In the genomic region with DNA sequence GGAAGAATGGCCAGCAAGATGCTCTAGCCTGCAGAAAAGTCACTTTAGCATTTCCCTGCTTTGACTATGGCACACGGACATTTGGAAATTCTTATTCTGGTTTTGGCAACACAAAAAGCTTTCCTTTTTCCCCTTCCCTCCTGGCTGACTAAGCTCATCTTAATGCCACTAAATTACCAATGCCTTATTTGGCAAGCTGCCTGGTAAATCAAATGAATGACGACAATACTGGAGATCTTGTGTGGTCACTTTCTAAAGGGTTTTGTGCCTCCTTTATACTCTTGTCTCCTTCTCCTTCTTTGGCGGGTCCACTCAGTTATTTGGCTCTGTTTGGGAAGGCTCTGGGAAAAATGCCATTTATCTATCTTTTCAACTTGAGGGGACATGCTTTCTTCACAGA, we compare ENCODE assay signal across 13 cellular contexts. TPM values are rescaled to one million over a fixed set of nuclear protein-coding genes. Genes with fewer than 3 reads are reported as not detected.
A peak's percentile ranks its signal among the peaks of the same experiment; 100 is the strongest.
DNase-seq lines count a peak whose midpoint lies in the region; ATAC-seq and TF ChIP-seq lines count a peak whose summit lies in the region.
"Had no signal": no experiment of that assay in that cellular context is flagged by ENCODE, and none has a peak within 500 bp of the region (broad histone marks: within the 10 kb centered on the region; RNA-seq: fewer than 3 reads in every experiment).

No MANE protein-coding gene starts in this region.

- H3K4me1 Mint-ChIP-seq in stimulated activated naive B cell treated with anti-CD40 and anti-IgM and Interleukin-4, amounts not matched to agents 10 μg/mL and 1 μg/mL and 100 μg/mL, for 72 hours: no peaks in the 10 kb centered on the region
- H3K4me1 Mint-ChIP-seq in activated CD8-positive, alpha-beta T cell treated with anti-CD3 and anti-CD28 coated beads, Interleukin-2, amount 10 ng/mL, durations not matched to agents 7 days and 5 days (ENCODE audit: low read depth): no peaks in the 10 kb centered on the region
- H3K4me1 Mint-ChIP-seq: activated CD4-positive, alpha-beta T cell treated with anti-CD3 and anti-CD28 coated beads, Interleukin-2, amount 10 ng/mL, durations not matched to agents 7 days and 5 days; activated naive CD4-positive, alpha-beta T cell treated with anti-CD3 and anti-CD28 coated beads, Interleukin-2, amount 10 ng/mL, durations not matched to agents 7 days and 5 days; CD4-positive, CD25-positive, alpha-beta regulatory T cell had no signal

- POLR2A ChIA-PET in activated CD8-positive, alpha-beta T cell treated with anti-CD3 and anti-CD28 coated beads, Interleukin-2, amount 10 ng/mL, durations not matched to agents 7 days and 5 days (lab: Charles Lee): no interaction called here

- H3K27ac ChIP-seq in GM23248: no peak overlapping the region
- no peak overlapping the region for H3K27ac ChIP-seq in RWPE2 (ENCODE audit: poor library complexity, severe bottlenecking)
- H3K27ac ChIP-seq in effector memory CD4-positive, alpha-beta T cell (ENCODE audit: insufficient read depth, low read length, poor library complexity, severe bottlenecking): no peak overlapping the region

- H3K4me3 Mint-ChIP-seq in stimulated activated naive B cell treated with anti-CD40 and anti-IgM and Interleukin-4, amounts not matched to agents 10 μg/mL and 1 μg/mL and 100 μg/mL, for 72 hours: no peak overlapping the region
- H3K4me3 Mint-ChIP-seq in activated CD8-positive, alpha-beta T cell treated with anti-CD3 and anti-CD28 coated beads, Interleukin-2, amount 10 ng/mL, durations not matched to agents 7 days and 5 days: no peak overlapping the region
- H3K4me3 Mint-ChIP-seq: activated CD4-positive, alpha-beta T cell treated with anti-CD3 and anti-CD28 coated beads, Interleukin-2, amount 10 ng/mL, durations not matched to agents 7 days and 5 days; activated naive CD4-positive, alpha-beta T cell treated with anti-CD3 and anti-CD28 coated beads, Interleukin-2, amount 10 ng/mL, durations not matched to agents 7 days and 5 days; CD4-positive, CD25-positive, alpha-beta regulatory T cell had no signal

- H3K4me2 ChIP-seq in GM23248 (ENCODE audit: unreplicated experiment): no peak overlapping the region

- no peaks in the 10 kb centered on the region; the same call in 1 of the 2 replicates for H3K27me3 ChIP-seq in GM23248 (replicated peaks; ENCODE audit: insufficient read depth)
- H3K27me3 ChIP-seq in RWPE2 (ENCODE audit: insufficient read depth, poor library complexity, severe bottlenecking): peaks cover 15% of the 10 kb centered on the region
- no peaks in the 10 kb centered on the region for H3K27me3 ChIP-seq in effector memory CD4-positive, alpha-beta T cell (replicated peaks; ENCODE audit: control insufficient read depth, insufficient read depth, low read length, poor library complexity, severe bottlenecking)

- H3K4me1 ChIP-seq in GM23248 (ENCODE audit: insufficient read depth) (no peaks in the 10 kb centered on the region; the same call in 1 of the 2 replicates), RWPE2 (ENCODE audit: insufficient read depth, poor library complexity, severe bottlenecking) (no peaks in the 10 kb centered on the region)
- H3K4me1 ChIP-seq in effector memory CD4-positive, alpha-beta T cell (ENCODE audit: control insufficient read depth, insufficient read depth, low read length, poor library complexity, severe bottlenecking): no peaks in the 10 kb centered on the region

- no peaks in the 10 kb centered on the region for H3F3A ChIP-seq in GM23248 (ENCODE audit: insufficient read depth)

- WGBS in GM23248 (ENCODE audit: low coverage in 1 of 2, low lambda C conversion rate in 2 of 2, missing lambda C conversion rate in 2 of 2), 2 experiments: 18 to 22% methylated on average over 3 of the region's 3 CpGs

- no peak overlapping the region for H3K9ac ChIP-seq in GM23248

- H3K36me3 Mint-ChIP-seq in stimulated activated naive B cell treated with anti-CD40 and anti-IgM and Interleukin-4, amounts not matched to agents 10 μg/mL and 1 μg/mL and 100 μg/mL, for 72 hours: no peaks in the 10 kb centered on the region
- no peaks in the 10 kb centered on the region for H3K36me3 Mint-ChIP-seq in activated CD8-positive, alpha-beta T cell treated with anti-CD3 and anti-CD28 coated beads, Interleukin-2, amount 10 ng/mL, durations not matched to agents 7 days and 5 days (ENCODE audit: low read depth)
- H3K36me3 Mint-ChIP-seq: activated naive CD4-positive, alpha-beta T cell treated with anti-CD3 and anti-CD28 coated beads, Interleukin-2, amount 10 ng/mL, durations not matched to agents 7 days and 5 days; CD4-positive, CD25-positive, alpha-beta regulatory T cell had no signal

- CTCF ChIA-PET in activated CD8-positive, alpha-beta T cell treated with anti-CD3 and anti-CD28 coated beads, Interleukin-2, amount 10 ng/mL, durations not matched to agents 7 days and 5 days (lab: Charles Lee): no interaction called here

- ATAC-seq in RWPE2 (ENCODE audit: low read depth): peak; percentile 51
- no peak for ATAC-seq in stimulated activated naive B cell treated with anti-CD40 and anti-IgM and Interleukin-4, amounts not matched to agents 10 μg/mL and 1 μg/mL and 100 μg/mL, for 72 hours (replicated peaks)
- no peak for ATAC-seq in activated CD8-positive, alpha-beta T cell treated with anti-CD3 and anti-CD28 coated beads, Interleukin-2, amount 10 ng/mL, durations not matched to agents 7 days and 5 days

- no peaks in the 10 kb centered on the region for H3K9me2 ChIP-seq in GM23248 (ENCODE audit: insufficient read depth)

- in situ Hi-C loops in GM23248 (cut with MboI): no loop called here

- no peaks in the 10 kb centered on the region for H3K36me3 ChIP-seq in GM23248 (ENCODE audit: low read depth)
- H3K36me3 ChIP-seq in RWPE2 (ENCODE audit: low read depth): no peaks in the 10 kb centered on the region
- H3K36me3 ChIP-seq in effector memory CD4-positive, alpha-beta T cell (ENCODE audit: control insufficient read depth, insufficient read depth, low read length): no peaks in the 10 kb centered on the region

- H3K9me3 ChIP-seq in GM23248 (ENCODE audit: low read depth) (no peaks in the 10 kb centered on the region), RWPE2 (ENCODE audit: severe bottlenecking) (no peaks in the 10 kb centered on the region)
- no peaks in the 10 kb centered on the region for H3K9me3 ChIP-seq in effector memory CD4-positive, alpha-beta T cell (ENCODE audit: control insufficient read depth, low read length)

- H4K20me1 ChIP-seq in GM23248 (ENCODE audit: insufficient read depth): no peaks in the 10 kb centered on the region

- no peaks in the 10 kb centered on the region for H3K79me2 ChIP-seq in GM23248 (ENCODE audit: insufficient read depth)

- peaks cover 0 to 3% of the 10 kb centered on the region in 2 donors for H3K27me3 Mint-ChIP-seq in stimulated activated naive B cell treated with anti-CD40 and anti-IgM and Interleukin-4, amounts not matched to agents 10 μg/mL and 1 μg/mL and 100 μg/mL, for 72 hours
- no peaks in the 10 kb centered on the region for H3K27me3 Mint-ChIP-seq in activated CD8-positive, alpha-beta T cell treated with anti-CD3 and anti-CD28 coated beads, Interleukin-2, amount 10 ng/mL, durations not matched to agents 7 days and 5 days (ENCODE audit: low read depth)
- H3K27me3 Mint-ChIP-seq: activated CD4-positive, alpha-beta T cell treated with anti-CD3 and anti-CD28 coated beads, Interleukin-2, amount 10 ng/mL, durations not matched to agents 7 days and 5 days; activated naive CD4-positive, alpha-beta T cell treated with anti-CD3 and anti-CD28 coated beads, Interleukin-2, amount 10 ng/mL, durations not matched to agents 7 days and 5 days; CD4-positive, CD25-positive, alpha-beta regulatory T cell had no signal

- H3K27ac Mint-ChIP-seq in stimulated activated naive B cell treated with anti-CD40 and anti-IgM and Interleukin-4, amounts not matched to agents 10 μg/mL and 1 μg/mL and 100 μg/mL, for 72 hours: no peak overlapping the region
- H3K27ac Mint-ChIP-seq in activated CD8-positive, alpha-beta T cell treated with anti-CD3 and anti-CD28 coated beads, Interleukin-2, amount 10 ng/mL, durations not matched to agents 7 days and 5 days: no peak overlapping the region
- H3K27ac Mint-ChIP-seq: activated CD4-positive, alpha-beta T cell treated with anti-CD3 and anti-CD28 coated beads, Interleukin-2, amount 10 ng/mL, durations not matched to agents 7 days and 5 days; activated naive CD4-positive, alpha-beta T cell treated with anti-CD3 and anti-CD28 coated beads, Interleukin-2, amount 10 ng/mL, durations not matched to agents 7 days and 5 days; CD4-positive, CD25-positive, alpha-beta regulatory T cell had no signal

- no peaks in the 10 kb centered on the region for H3K9me3 Mint-ChIP-seq in stimulated activated naive B cell treated with anti-CD40 and anti-IgM and Interleukin-4, amounts not matched to agents 10 μg/mL and 1 μg/mL and 100 μg/mL, for 72 hours
- no peaks in the 10 kb centered on the region for H3K9me3 Mint-ChIP-seq in activated CD8-positive, alpha-beta T cell treated with anti-CD3 and anti-CD28 coated beads, Interleukin-2, amount 10 ng/mL, durations not matched to agents 7 days and 5 days (ENCODE audit: insufficient read depth)
- H3K9me3 Mint-ChIP-seq: activated CD4-positive, alpha-beta T cell treated with anti-CD3 and anti-CD28 coated beads, Interleukin-2, amount 10 ng/mL, durations not matched to agents 7 days and 5 days had no signal

- no peak overlapping the region for H2AFZ ChIP-seq in GM23248

- TF ChIP-seq CTCF in RWPE2 (IDR thresholded peaks at IDR 0.05; ENCODE audit: poor library complexity, severe bottlenecking) (no peak), fibroblast of pulmonary artery (IDR thresholded peaks at IDR 0.05; ENCODE audit: low read length, missing control alignments) (no peak)

- no peak overlapping the region for H3K4me3 ChIP-seq in GM23248
- H3K4me3 ChIP-seq in RWPE2 (ENCODE audit: severe bottlenecking): no peak overlapping the region
- H3K4me3 ChIP-seq in fibroblast of pulmonary artery (replicated peaks; ENCODE audit: low read depth, low read length): no peak overlapping the region
- H3K4me3 ChIP-seq in effector memory CD4-positive, alpha-beta T cell (ENCODE audit: insufficient read depth, low read depth, low read length, poor library complexity, severe bottlenecking): no peak overlapping the region

- DNase-seq in AG08396 (ENCODE audit: low spot score) (peak; percentile 11), GM23248 (peak; percentile 67), RWPE2 (ENCODE audit: low spot score) (no peak), fibroblast of pulmonary artery (ENCODE audit: low read depth) (peak; percentile 32), AML-193 (lab: John Stamatoyannopoulos, UW) (no peak)
- DNase-seq in effector memory CD4-positive, alpha-beta T cell: no peak
- no peak for DNase-seq in stimulated activated naive B cell treated with anti-CD40 and anti-IgM and Interleukin-4, amounts not matched to agents 10 μg/mL and 1 μg/mL and 100 μg/mL, for 72 hours
- DNase-seq in activated CD8-positive, alpha-beta T cell treated with anti-CD3 and anti-CD28 coated beads, Interleukin-2, amount 10 ng/mL, durations not matched to agents 7 days and 5 days: no peak
- DNase-seq: activated CD4-positive, alpha-beta T cell treated with anti-CD3 and anti-CD28 coated beads, Interleukin-2, amount 10 ng/mL, durations not matched to agents 7 days and 5 days; activated naive CD4-positive, alpha-beta T cell treated with anti-CD3 and anti-CD28 coated beads, Interleukin-2, amount 10 ng/mL, durations not matched to agents 7 days and 5 days; CD4-positive, CD25-positive, alpha-beta regulatory T cell; NCI-H187; retina had no signal

RNA-seq across cellular contexts. Expression of a gene that starts 34.9 kb away (rescaled TPM):
- total RNA-seq in GM23248 (2014; rRNA removed; shearing (Covaris generic)): not detected in 2 replicates
- 0.06 TPM in 1 of 2 replicates, not detected in the other for polyA plus RNA-seq in GM23248 (2016; fragmentation: Nextera tagmentation; extraction: Ambion mirVana)
- total RNA-seq in activated CD8-positive, alpha-beta T cell treated with anti-CD3 and anti-CD28 coated beads, Interleukin-2, amount 10 ng/mL, durations not matched to agents 7 days and 5 days: not detected
- total RNA-seq: activated CD4-positive, alpha-beta T cell treated with anti-CD3 and anti-CD28 coated beads, Interleukin-2, amount 10 ng/mL, durations not matched to agents 7 days and 5 days; CD4-positive, CD25-positive, alpha-beta regulatory T cell had no signal
- polyA plus RNA-seq: CD4-positive, CD25-positive, alpha-beta regulatory T cell had no signal

Comparison
In these comparisons a context has a peak if more than half of its experiments do, and no peak if none do; other contexts are left out.
1. DNase-seq: peak in AG08396 (single experiment), GM23248 (single experiment) and fibroblast of pulmonary artery (single experiment); none in RWPE2 (single experiment), effector memory CD4-positive, alpha-beta T cell (0 of 3), stimulated activated naive B cell treated with anti-CD40 and anti-IgM and Interleukin-4, amounts not matched to agents 10 μg/mL and 1 μg/mL and 100 μg/mL, for 72 hours (single experiment), activated CD8-positive, alpha-beta T cell treated with anti-CD3 and anti-CD28 coated beads, Interleukin-2, amount 10 ng/mL, durations not matched to agents 7 days and 5 days (single experiment) and AML-193 (0 of 2).